Comparison of ENCODE assay signal across 8 cellular contexts in genomic region chr3:9896755-9897407, GRCh38. TPM values are rescaled to one million over a fixed set of nuclear protein-coding genes. Genes with fewer than 3 reads are reported as not detected.
A peak's percentile ranks its signal among the peaks of the same experiment; 100 is the strongest.
DNase-seq lines count a peak whose midpoint lies in the region; ATAC-seq, FAIRE-seq and TF ChIP-seq lines count a peak whose summit lies in the region.
"Not testable (repeated sequence)": the region's sequence is repeated elsewhere in the genome, so short reads cannot be mapped to it uniquely, and the experiment has no call there.
"Had no signal": no experiment of that assay in that cellular context is flagged by ENCODE, and none has a peak within 500 bp of the region (broad histone marks: within the 10 kb centered on the region; RNA-seq: fewer than 3 reads in every experiment).

No MANE protein-coding gene starts in this region.

- H3K27me3 ChIP-seq in CD8-positive, alpha-beta memory T cell (ENCODE audit: insufficient read depth, low read length, poor library complexity, severe bottlenecking); PC-9 (ENCODE audit: insufficient read depth, low read depth); astrocyte (ENCODE audit: insufficient read depth, low read length); naive thymus-derived CD4-positive, alpha-beta T cell (ENCODE audit: control insufficient read depth in 2 of 2, insufficient read depth in 2 of 2, low read length in 2 of 2); suprapubic skin: not testable (repeated sequence)

- CTCF ChIA-PET in CD8-positive, alpha-beta memory T cell (lab: Charles Lee); PC-9 (lab: Charles Lee); naive thymus-derived CD4-positive, alpha-beta T cell (lab: Charles Lee): not testable (repeated sequence)

- peaks cover 36% of the 10 kb centered on the region for H3K79me2 ChIP-seq in PC-9 (ENCODE audit: low read depth)
- H3K79me2 ChIP-seq in astrocyte (ENCODE audit: insufficient read depth, low read length): peaks cover 16% of the 10 kb centered on the region

- not testable (repeated sequence) for H3K36me3 ChIP-seq in CD8-positive, alpha-beta memory T cell (ENCODE audit: insufficient read depth, low read length); suprapubic skin
- peaks cover 16% of the 10 kb centered on the region for H3K36me3 ChIP-seq in PC-9 (ENCODE audit: low read depth)
- H3K36me3 ChIP-seq in astrocyte (ENCODE audit: insufficient read depth, low read length): peaks cover 12% of the 10 kb centered on the region
- H3K36me3 ChIP-seq in naive thymus-derived CD4-positive, alpha-beta T cell (ENCODE audit: control insufficient read depth in 2 of 3, insufficient read depth in 3 of 3, low read length in 3 of 3): peaks cover 0 to 20% (median 0%) of the 10 kb centered on the region in 3 experiments

- H3K9me3 Mint-ChIP-seq in CD8-positive, alpha-beta memory T cell; astrocyte (ENCODE audit: unreplicated experiment); naive thymus-derived CD4-positive, alpha-beta T cell: not testable (repeated sequence)

- H3K4me3 Mint-ChIP-seq in CD8-positive, alpha-beta memory T cell; astrocyte (ENCODE audit: unreplicated experiment); naive thymus-derived CD4-positive, alpha-beta T cell: not testable (repeated sequence)

- POLR2A ChIA-PET in CD8-positive, alpha-beta memory T cell (lab: Charles Lee); PC-9 (lab: Charles Lee; ENCODE audit: unreplicated experiment): not testable (repeated sequence)
- POLR2A ChIA-PET in naive thymus-derived CD4-positive, alpha-beta T cell (lab: Charles Lee): interaction anchor here (0.9 kb wide), 1 partner anchor 36 kb away, joined by 3 read pairs; the partner anchor contains the start of gene CRELD1

- H3K36me3 Mint-ChIP-seq in CD8-positive, alpha-beta memory T cell: peaks cover 6 to 28% (median 18%) of the 10 kb centered on the region in 3 donors
- H3K36me3 Mint-ChIP-seq in astrocyte (ENCODE audit: low read depth, unreplicated experiment): peaks cover 18% of the 10 kb centered on the region
- peaks cover 13 to 23% (median 22%) of the 10 kb centered on the region in 5 donors for H3K36me3 Mint-ChIP-seq in naive thymus-derived CD4-positive, alpha-beta T cell

- not testable (repeated sequence) for FAIRE-seq in astrocyte (lab: Jason Lieb, UNC)

- not testable (repeated sequence) for ATAC-seq in naive thymus-derived CD4-positive, alpha-beta T cell

- TF ChIP-seq EP300 in suprapubic skin (IDR thresholded peaks at IDR 0.05): not testable (repeated sequence)

- not testable (repeated sequence) for H3K27ac ChIP-seq in CD8-positive, alpha-beta memory T cell (ENCODE audit: low read depth, low read length); astrocyte (ENCODE audit: low read depth, low read length); naive thymus-derived CD4-positive, alpha-beta T cell (ENCODE audit: low read depth, low read length)
- peak overlapping the region; percentile 73 for H3K27ac ChIP-seq in PC-9
- H3K27ac ChIP-seq in suprapubic skin: peak overlapping the region; percentile 50

- H3K9ac ChIP-seq in astrocyte (ENCODE audit: low read length): not testable (repeated sequence)

- H3K27me3 Mint-ChIP-seq in CD8-positive, alpha-beta memory T cell; astrocyte (ENCODE audit: low read depth, unreplicated experiment); naive thymus-derived CD4-positive, alpha-beta T cell: not testable (repeated sequence)

- not testable (repeated sequence) for H2AFZ ChIP-seq in PC-9; astrocyte (ENCODE audit: low read depth, low read length)

- H3K4me2 ChIP-seq in PC-9: peak overlapping the region; percentile 71
- H3K4me2 ChIP-seq in astrocyte (ENCODE audit: low read length): not testable (repeated sequence)

- not testable (repeated sequence) for H3K9me2 ChIP-seq in PC-9 (ENCODE audit: insufficient read depth)

- not testable (repeated sequence) for DNase-seq in CD8-positive, alpha-beta memory T cell; astrocyte (ENCODE audit: low read depth); naive thymus-derived CD4-positive, alpha-beta T cell; suprapubic skin (ENCODE audit: low spot score in 2 of 2)
- peak in 1 of 2 experiments; percentile 87 for DNase-seq in PC-9
- DNase-seq in epithelial cell of proximal tubule (ENCODE audit: low read depth): peak; percentile 49

- H3K4me1 Mint-ChIP-seq in CD8-positive, alpha-beta memory T cell: peaks cover 26 to 51% (median 51%) of the 10 kb centered on the region in 3 donors
- peaks cover 34% of the 10 kb centered on the region for H3K4me1 Mint-ChIP-seq in astrocyte (ENCODE audit: low read depth, unreplicated experiment)
- peaks cover 36 to 63% (median 55%) of the 10 kb centered on the region in 7 donors for H3K4me1 Mint-ChIP-seq in naive thymus-derived CD4-positive, alpha-beta T cell

- peak overlapping the region; percentile 1 to 85 (median 62) for H3K27ac Mint-ChIP-seq in CD8-positive, alpha-beta memory T cell
- H3K27ac Mint-ChIP-seq in astrocyte (ENCODE audit: unreplicated experiment): peak overlapping the region; percentile 62
- H3K27ac Mint-ChIP-seq in naive thymus-derived CD4-positive, alpha-beta T cell: peak overlapping the region in 8 of 9 donors; percentile 31 to 87 (median 64)

- intact Hi-C loops in PC-9 (cut with micrococcal nuclease; ENCODE audit: unreplicated experiment): loop anchor here (5.0 kb wide), 1 partner anchor 55 kb away; the partner anchor contains the start of gene RPUSD3
- intact Hi-C loops in naive thymus-derived CD4-positive, alpha-beta T cell (cut with micrococcal nuclease): not testable (repeated sequence)

- TF ChIP-seq POLR2A in suprapubic skin (IDR thresholded peaks at IDR 0.05): not testable (repeated sequence)

- peaks cover 80% of the 10 kb centered on the region for H3F3A ChIP-seq in PC-9 (ENCODE audit: insufficient read depth, low read depth)

- TF ChIP-seq CTCF in PC-9 (conservative IDR thresholded peaks at IDR 0.05); astrocyte (IDR thresholded peaks at IDR 0.05; ENCODE audit: insufficient read depth, low read depth, low read length); epithelial cell of proximal tubule (conservative IDR thresholded peaks at IDR 0.05; ENCODE audit: low read depth, low read length); suprapubic skin (IDR thresholded peaks at IDR 0.05): not testable (repeated sequence)

- not testable (repeated sequence) for H3K4me3 ChIP-seq in CD8-positive, alpha-beta memory T cell (ENCODE audit: low read length); PC-9; astrocyte (ENCODE audit: insufficient read depth, low read depth, low read length); epithelial cell of proximal tubule (ENCODE audit: low read depth, low read length); naive thymus-derived CD4-positive, alpha-beta T cell (ENCODE audit: low read length); suprapubic skin

- H4K20me1 ChIP-seq in PC-9 (ENCODE audit: insufficient read depth): not testable (repeated sequence)
- H4K20me1 ChIP-seq in astrocyte (ENCODE audit: insufficient read depth, low read length): peaks cover 33% of the 10 kb centered on the region

- not testable (repeated sequence) for BruUV-seq in PC-9 (replicated peaks; lab: Mats Ljungman, UMichigan)

- H3K4me1 ChIP-seq in CD8-positive, alpha-beta memory T cell (ENCODE audit: insufficient read depth, low read length); naive thymus-derived CD4-positive, alpha-beta T cell (ENCODE audit: control insufficient read depth in 2 of 2, insufficient read depth in 2 of 2, low read length in 2 of 2): not testable (repeated sequence)
- H3K4me1 ChIP-seq in PC-9 (replicated peaks; ENCODE audit: insufficient read depth): peaks cover 73% of the 10 kb centered on the region
- peaks cover 12% of the 10 kb centered on the region for H3K4me1 ChIP-seq in astrocyte (ENCODE audit: insufficient read depth, low read length)
- H3K4me1 ChIP-seq in suprapubic skin: peaks cover 45% of the 10 kb centered on the region

- WGBS in suprapubic skin: 79% methylated on average over 10 of the region's 10 CpGs

- not testable (repeated sequence) for H3K9me3 ChIP-seq in CD8-positive, alpha-beta memory T cell (ENCODE audit: low read length); PC-9 (ENCODE audit: insufficient read depth, low read depth); astrocyte (ENCODE audit: insufficient read depth, low read depth, low read length); naive thymus-derived CD4-positive, alpha-beta T cell (ENCODE audit: control insufficient read depth in 2 of 3, low read length in 3 of 3); suprapubic skin

RNA-seq across cellular contexts. Expression of gene IL17RE, which starts 5.8 kb away (rescaled TPM):
- 1 to 10 TPM in 1 of 2 experiments, under 1 TPM in 1; 0.47 to 1.2 TPM for total RNA-seq in CD8-positive, alpha-beta memory T cell
- 1.2 TPM for polyA plus RNA-seq in CD8-positive, alpha-beta memory T cell
- total RNA-seq in PC-9 (2021) (22.7 and 23.8 TPM in 2 replicates), astrocyte (3.7 and 4.6 TPM in 2 replicates), epithelial cell of proximal tubule (4.1 and 4.8 TPM in 2 replicates), suprapubic skin (100 to 1,000 TPM in 1 of 4 donors, 10 to 100 TPM in 3; 49.2 to 116 (median 77.8) TPM)
- 1 to 10 TPM in 2 of 5 experiments, under 1 TPM in 3; 0.19 to 2.2 (median 0.38) TPM for total RNA-seq in naive thymus-derived CD4-positive, alpha-beta T cell
- not detected for polyA plus RNA-seq in naive thymus-derived CD4-positive, alpha-beta T cell
- total RNA-seq: H4 had no signal

RNA-seq across cellular contexts. Expression of gene JAGN1, which starts 6.5 kb away (rescaled TPM):
- total RNA-seq in CD8-positive, alpha-beta memory T cell: 10 to 100 TPM; 55.5 to 59.0 TPM
- polyA plus RNA-seq in CD8-positive, alpha-beta memory T cell: 44.4 TPM
- 46.7 and 52.4 TPM in 2 replicates for total RNA-seq in PC-9 (2021)
- 31.7 and 33.6 TPM in 2 replicates for total RNA-seq in astrocyte
- total RNA-seq in epithelial cell of proximal tubule: 27.8 and 39.1 TPM in 2 replicates
- total RNA-seq in naive thymus-derived CD4-positive, alpha-beta T cell: 10 to 100 TPM; 16.0 to 34.5 (median 28.1) TPM
- 10 to 100 TPM; 44.8 to 54.5 TPM for polyA plus RNA-seq in naive thymus-derived CD4-positive, alpha-beta T cell
- 10 to 100 TPM; 29.5 to 71.3 (median 49.8) TPM for total RNA-seq in suprapubic skin

RNA-seq across cellular contexts. Expression of gene CIDEC, which starts 16.8 kb away (rescaled TPM):
- not detected for total RNA-seq in CD8-positive, alpha-beta memory T cell
- polyA plus RNA-seq in CD8-positive, alpha-beta memory T cell: not detected
- total RNA-seq in PC-9 (2021): 0.37 TPM in 1 of 2 replicates, not detected in the other
- total RNA-seq in astrocyte: not detected in 2 replicates
- total RNA-seq in epithelial cell of proximal tubule: not detected in 2 replicates
- not detected for total RNA-seq in naive thymus-derived CD4-positive, alpha-beta T cell
- polyA plus RNA-seq in naive thymus-derived CD4-positive, alpha-beta T cell: not detected
- 10 to 100 TPM; 12.5 to 34.7 (median 26.1) TPM for total RNA-seq in suprapubic skin
- total RNA-seq: H4, NCI-H460 had no signal

RNA-seq across cellular contexts. Expression of gene IL17RC, which starts 20.0 kb away (rescaled TPM):
- total RNA-seq in CD8-positive, alpha-beta memory T cell: under 1 TPM; 0.20 to 0.31 TPM
- polyA plus RNA-seq in CD8-positive, alpha-beta memory T cell: 11.0 TPM
- total RNA-seq in PC-9 (2021): 45.0 and 54.6 TPM in 2 replicates
- 20.1 and 23.9 TPM in 2 replicates for total RNA-seq in astrocyte
- total RNA-seq in epithelial cell of proximal tubule: 33.2 and 35.3 TPM in 2 replicates
- 1 to 10 TPM in 3 of 5 experiments, under 1 TPM in 2; 0.70 to 3.2 (median 1.4) TPM for total RNA-seq in naive thymus-derived CD4-positive, alpha-beta T cell
- 10 to 100 TPM in 1 of 2 donors, 1 to 10 TPM in 1; 8.3 to 11.9 TPM for polyA plus RNA-seq in naive thymus-derived CD4-positive, alpha-beta T cell
- 100 to 1,000 TPM in 3 of 4 donors, 10 to 100 TPM in 1; 92.5 to 185 (median 137) TPM for total RNA-seq in suprapubic skin

RNA-seq across cellular contexts. Expression of gene CRELD1, which starts 36.8 kb away (rescaled TPM):
- 10 to 100 TPM; 14.0 to 16.0 TPM for total RNA-seq in CD8-positive, alpha-beta memory T cell
- 24.5 TPM for polyA plus RNA-seq in CD8-positive, alpha-beta memory T cell
- total RNA-seq in PC-9 (2021) (30.7 TPM in 2 replicates), astrocyte (18.8 and 26.2 TPM in 2 replicates), epithelial cell of proximal tubule (20.5 and 36.6 TPM in 2 replicates), suprapubic skin (10 to 100 TPM; 18.9 to 46.7 (median 26.0) TPM)
- 10 to 100 TPM; 21.0 to 64.9 (median 29.6) TPM for total RNA-seq in naive thymus-derived CD4-positive, alpha-beta T cell
- 10 to 100 TPM; 30.1 to 31.0 TPM for polyA plus RNA-seq in naive thymus-derived CD4-positive, alpha-beta T cell
